Comparison of ENCODE assay signal across 19 cellular contexts in the genomic region with DNA sequence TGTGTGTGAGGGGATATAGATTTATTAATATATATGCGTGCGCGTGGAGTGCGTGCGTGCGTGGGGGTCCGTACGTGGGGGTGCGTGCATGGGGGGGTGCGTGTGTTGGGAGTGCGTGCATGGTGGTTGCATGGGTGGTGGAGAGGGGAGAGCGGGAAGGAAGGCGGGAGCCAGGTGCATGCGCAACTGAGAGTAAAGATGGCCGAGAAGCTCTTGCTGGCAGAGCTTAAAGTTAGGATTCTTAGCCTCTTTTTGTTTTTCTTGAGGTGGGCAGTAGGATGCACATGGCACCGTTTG. TPM values are rescaled to one million over a fixed set of nuclear protein-coding genes. Genes with fewer than 3 reads are reported as not detected.
DNase-seq lines count a peak whose midpoint lies in the region; ATAC-seq, FAIRE-seq and TF ChIP-seq lines count a peak whose summit lies in the region.
"Had no signal": no experiment of that assay in that cellular context is flagged by ENCODE, and none has a peak within 500 bp of the region (broad histone marks: within the 10 kb centered on the region; RNA-seq: fewer than 3 reads in every experiment).

No MANE protein-coding gene starts in this region.

- TF ChIP-seq EP300 in H1 (IDR thresholded peaks at IDR 0.05; ENCODE audit: borderline replicate concordance in 1 of 2, low read depth in 2 of 2, low read length in 2 of 2) = no peak

- no CpG with 5 or more reads among the region's 16 CpGs for WGBS in H1 (ENCODE audit: extremely low coverage in 1 of 2, insufficient coverage in 1 of 2, insufficient read length in 1 of 2, insufficient replicate concordance in 2 of 2, low coverage in 1 of 2, low lambda C conversion rate in 2 of 2, missing lambda C conversion rate in 1 of 2), 2 experiments

- H3K36me3 ChIP-seq in H1 (ENCODE audit: control insufficient read depth in 2 of 4, insufficient read depth in 4 of 4, low read length in 3 of 4) (peaks cover 0 to 13% (median 1%) of the 10 kb centered on the region in 4 experiments; a peak in 2 of 8 replicates), keratinocyte (ENCODE audit: control insufficient read depth in 2 of 2, extremely low read depth in 1 of 2, insufficient read depth in 2 of 2, low read length in 2 of 2) (peaks cover 0 to 3% of the 10 kb centered on the region in 2 experiments)
- H3K36me3 ChIP-seq: adrenal gland had no signal

- H3K4me2 ChIP-seq in H1 (ENCODE audit: insufficient read depth in 1 of 2, low read depth in 2 of 2, low read length in 2 of 2) = peak overlapping the region; percentile 83 to 97
- H3K4me2 ChIP-seq in keratinocyte (ENCODE audit: control insufficient read depth, extremely low read depth, insufficient read depth, low read depth, low read length) = peak overlapping the region; percentile 79

- H4K20me1 ChIP-seq in H1 (replicated peaks in 1 of 2; ENCODE audit: control insufficient read depth in 1 of 2, insufficient read depth in 2 of 2, low read length in 2 of 2) = no peaks in the 10 kb centered on the region
- H4K20me1 ChIP-seq in keratinocyte (ENCODE audit: control insufficient read depth, extremely low read depth, insufficient read depth, low read length) = no peaks in the 10 kb centered on the region

- ATAC-seq in activated naive CD4-positive, alpha-beta T cell treated with anti-CD3 and anti-CD28 coated beads, Interleukin-2, amount 50 U/mL, for 72 hours = no peak
- ATAC-seq in GM18868 (IDR thresholded peaks at IDR 0.05; ENCODE audit: unreplicated experiment) = no peak

- H3K79me1 ChIP-seq in H1 (ENCODE audit: low read depth, low read length) = no peaks in the 10 kb centered on the region

- TF ChIP-seq CTCF in H1 (IDR thresholded peaks at IDR 0.05; ENCODE audit: control extremely low read depth in 1 of 3, insufficient read depth in 1 of 3, low read depth in 1 of 3, low read length in 3 of 3) = no peak
- TF ChIP-seq CTCF in keratinocyte (optimal IDR thresholded peaks at IDR 0.05 in 1 of 3, IDR thresholded peaks at IDR 0.05 in 1 of 3, conservative IDR thresholded peaks at IDR 0.05 in 1 of 3; ENCODE audit: extremely low read depth in 1 of 3, insufficient read depth in 2 of 3, low read length in 3 of 3) = no peak
- TF ChIP-seq CTCF in type B pancreatic cell (conservative IDR thresholded peaks at IDR 0.05) = no peak

- no peak overlapping the region for H3K14ac ChIP-seq in H1 (ENCODE audit: insufficient read length)

- H2BK120ac ChIP-seq in H1 (replicated peaks; ENCODE audit: low read depth, low read length) = no peak overlapping the region

- no peak overlapping the region for H3K27ac ChIP-seq in H1 (ENCODE audit: low read depth, low read length)
- H3K27ac ChIP-seq in keratinocyte (ENCODE audit: control insufficient read depth, insufficient read depth, low read length) = peak overlapping the region; percentile 86
- H3K27ac ChIP-seq: adrenal gland had no signal

- 0 out of 2 replicates have a peak overlapping the region, but pooled peaks have one; percentile 18 for H2BK20ac ChIP-seq in H1 (ENCODE audit: low read length)

- no peak overlapping the region for H2BK5ac ChIP-seq in H1 (ENCODE audit: low read depth, low read length)

- intact Hi-C loops in activated naive CD4-positive, alpha-beta T cell treated with anti-CD3 and anti-CD28 coated beads for 36 hours (cut with micrococcal nuclease) = no loop called here

- POLR2A ChIA-PET in H1 (lab: Charles Lee; ENCODE audit: partially characterized antibody) = interaction anchor here (1.0 to 1.1 kb wide), 2 partner anchors 12 to 189 kb away, joined by 3 to 4 read pairs; no protein-coding TSS in a partner anchor

- H3K27me3 Mint-ChIP-seq in activated naive CD4-positive, alpha-beta T cell treated with anti-CD3 and anti-CD28 coated beads for 36 hours (ENCODE audit: low read depth) = peaks cover 20% of the 10 kb centered on the region
- peaks cover 31% of the 10 kb centered on the region for H3K27me3 Mint-ChIP-seq in type B pancreatic cell

- peak overlapping the region; percentile 55 to 86 (median 66) for H3K4me3 ChIP-seq in H1 (ENCODE audit: extremely low read depth in 1 of 4, insufficient read depth in 2 of 4, low read depth in 3 of 4, low read length in 4 of 4)
- peak overlapping the region; percentile 52 to 79 (median 70) for H3K4me3 ChIP-seq in keratinocyte (ENCODE audit: control insufficient read depth in 2 of 3, extremely low read depth in 1 of 3, insufficient read depth in 2 of 3, low read depth in 1 of 3, low read length in 3 of 3)

- H2AK5ac ChIP-seq in H1 (ENCODE audit: low read depth, low read length) = no peak overlapping the region

- no peak overlapping the region for H3K27ac Mint-ChIP-seq in activated naive CD4-positive, alpha-beta T cell treated with anti-CD3 and anti-CD28 coated beads for 36 hours
- H3K27ac Mint-ChIP-seq in activated naive CD4-positive, alpha-beta T cell treated with anti-CD3 and anti-CD28 coated beads, Interleukin-2, amount 50 U/mL, for 72 hours = no peak overlapping the region
- H3K27ac Mint-ChIP-seq in type B pancreatic cell = no peak overlapping the region
- H3K27ac Mint-ChIP-seq: activated B cell treated with CpG ODN at 0.5 μM for 24 hours had no signal

- H3K9me1 ChIP-seq in keratinocyte (ENCODE audit: control insufficient read depth, extremely low read depth, insufficient read depth, low read length) = no peaks in the 10 kb centered on the region

- no peak overlapping the region for H2BK12ac ChIP-seq in H1 (ENCODE audit: low read depth, low read length)

- H3K9me3 ChIP-seq in H1 (ENCODE audit: insufficient read depth in 2 of 2, low read depth in 1 of 2, low read length in 1 of 2) (no peaks in the 10 kb centered on the region), keratinocyte (ENCODE audit: control insufficient read depth, low read depth, low read length) (no peaks in the 10 kb centered on the region)
- H3K9me3 ChIP-seq: adrenal gland had no signal

- H3K18ac ChIP-seq in H1 (ENCODE audit: extremely low read depth, low read length) = peak overlapping the region; percentile 60; the same call in 1 of the 2 replicates

- H4K91ac ChIP-seq in H1 (replicated peaks; ENCODE audit: insufficient read length, low read length) = no peak overlapping the region

- no peak for FAIRE-seq in H1 (lab: Jason Lieb, UNC)
- FAIRE-seq in keratinocyte (lab: Jason Lieb, UNC) = no peak
- FAIRE-seq: colon, small intestine had no signal

- H3K27me3 ChIP-seq in H1 (replicated peaks in 1 of 4; ENCODE audit: control insufficient read depth in 3 of 4, extremely low read depth in 1 of 4, insufficient read depth in 3 of 4, low read length in 3 of 4) = no peaks in the 10 kb centered on the region
- H3K27me3 ChIP-seq in keratinocyte (ENCODE audit: control insufficient read depth, extremely low read depth, insufficient read depth, low read length) = no peaks in the 10 kb centered on the region

- H3K9ac ChIP-seq in H1 (replicated peaks in 1 of 4; ENCODE audit: extremely low read depth in 1 of 4, low read depth in 3 of 4, low read length in 3 of 4) (peak overlapping the region in 2 of 4 experiments; percentile 38 to 58; a peak in 3 of 7 replicates), keratinocyte (ENCODE audit: control insufficient read depth, extremely low read depth, insufficient read depth, low read length) (peak overlapping the region; percentile 85)

- H3K23ac ChIP-seq in H1 (ENCODE audit: insufficient read length) = no peak overlapping the region

- TF ChIP-seq RAD21 in H1 (IDR thresholded peaks at IDR 0.05 in 1 of 2, conservative IDR thresholded peaks at IDR 0.05 in 1 of 2; ENCODE audit: low read depth in 2 of 2, low read length in 2 of 2) = no peak

- H3K4me1 Mint-ChIP-seq in activated naive CD4-positive, alpha-beta T cell treated with anti-CD3 and anti-CD28 coated beads for 36 hours (ENCODE audit: low read depth) = peaks cover 5% of the 10 kb centered on the region
- H3K4me1 Mint-ChIP-seq in type B pancreatic cell (ENCODE audit: unreplicated experiment) = no peaks in the 10 kb centered on the region
- H3K4me1 Mint-ChIP-seq: activated B cell treated with CpG ODN at 0.5 μM for 24 hours had no signal

- H3K9me3 Mint-ChIP-seq in activated naive CD4-positive, alpha-beta T cell treated with anti-CD3 and anti-CD28 coated beads for 36 hours = no peaks in the 10 kb centered on the region
- no peaks in the 10 kb centered on the region for H3K9me3 Mint-ChIP-seq in activated naive CD4-positive, alpha-beta T cell treated with anti-CD3 and anti-CD28 coated beads, Interleukin-2, amount 50 U/mL, for 72 hours
- peaks cover 4% of the 10 kb centered on the region for H3K9me3 Mint-ChIP-seq in type B pancreatic cell
- H3K9me3 Mint-ChIP-seq: activated B cell treated with CpG ODN at 0.5 μM for 24 hours had no signal

- H3K36me3 Mint-ChIP-seq in activated naive CD4-positive, alpha-beta T cell treated with anti-CD3 and anti-CD28 coated beads for 36 hours (ENCODE audit: low read depth) = no peaks in the 10 kb centered on the region
- H3K36me3 Mint-ChIP-seq in activated naive CD4-positive, alpha-beta T cell treated with anti-CD3 and anti-CD28 coated beads, Interleukin-2, amount 50 U/mL, for 72 hours = no peaks in the 10 kb centered on the region
- no peaks in the 10 kb centered on the region for H3K36me3 Mint-ChIP-seq in type B pancreatic cell

- H3K4ac ChIP-seq in H1 (replicated peaks; ENCODE audit: insufficient read length, low read depth, low read length) = peak overlapping the region; percentile 8

- H4K8ac ChIP-seq in H1 (ENCODE audit: extremely low read depth, insufficient read depth, low read length) = no peak overlapping the region

- DNase-seq in activated naive CD4-positive, alpha-beta T cell treated with anti-CD3 and anti-CD28 coated beads for 36 hours = no peak
- no peak for DNase-seq in activated naive CD4-positive, alpha-beta T cell treated with anti-CD3 and anti-CD28 coated beads, Interleukin-2, amount 50 U/mL, for 72 hours (ENCODE audit: low spot score in 2 of 2)
- DNase-seq in H1 (ENCODE audit: low read depth in 1 of 2, low spot score in 2 of 2) (no peak), keratinocyte (ENCODE audit: low read depth, low spot score) (no peak), type B pancreatic cell (ENCODE audit: extremely low spot score, unreplicated experiment) (no peak), NCI-H1048 (lab: John Stamatoyannopoulos, UW) (no peak)
- DNase-seq in stimulated activated CD4-positive, alpha-beta T cell treated with anti-CD3 and anti-CD28 coated beads, Interleukin-2, amount 100 ng/mL, for 24 hours = no peak
- DNase-seq: activated B cell treated with CpG ODN at 0.5 μM for 24 hours, adrenal gland, COR-L47, GOT3, KG1, NCI-H1436 treated with DMSO at 0.1 percent for 48 hours, NCI-H446, small intestine had no signal

- CTCF ChIA-PET in activated naive CD4-positive, alpha-beta T cell treated with anti-CD3 and anti-CD28 coated beads for 36 hours (lab: Charles Lee) = no interaction called here
- CTCF ChIA-PET in H1 (lab: Charles Lee; ENCODE audit: partially characterized antibody) = interaction anchor here (0.8 to 1.1 kb wide), 2 partner anchors 12 to 15 kb away, joined by 3 read pairs; no protein-coding TSS in a partner anchor

- no peak overlapping the region for H4K5ac ChIP-seq in H1 (ENCODE audit: insufficient read length, low read depth, low read length)

- H3K23me2 ChIP-seq in H1 (ENCODE audit: low read depth, low read length) = peaks cover 6% of the 10 kb centered on the region; the same call in 1 of the 2 replicates

- H2AFZ ChIP-seq in H1 (ENCODE audit: low read length) (no peak overlapping the region), keratinocyte (ENCODE audit: control insufficient read depth, low read length) (no peak overlapping the region)

- H3K4me3 Mint-ChIP-seq in activated naive CD4-positive, alpha-beta T cell treated with anti-CD3 and anti-CD28 coated beads for 36 hours = peak overlapping the region; percentile 44
- peak overlapping the region; percentile 80 for H3K4me3 Mint-ChIP-seq in type B pancreatic cell
- H3K4me3 Mint-ChIP-seq: activated B cell treated with CpG ODN at 0.5 μM for 24 hours had no signal

- dilution Hi-C loops in keratinocyte (cut with MboI; ENCODE audit: extremely low pct_ligation_motif_present, low sequenced_read_pairs) = no loop called here

- H3K56ac ChIP-seq in H1 (replicated peaks; ENCODE audit: insufficient read length, low read depth, low read length) = no peak overlapping the region

- H3K79me2 ChIP-seq in H1 (ENCODE audit: control insufficient read depth in 1 of 2, insufficient read depth in 2 of 2, low read length in 2 of 2) (no peaks in the 10 kb centered on the region; a peak in 1 of 4 replicates), keratinocyte (ENCODE audit: control insufficient read depth, insufficient read depth, low read length) (peaks cover 15% of the 10 kb centered on the region)

- peaks cover 0 to 7% (median 0%) of the 10 kb centered on the region in 4 experiments; a peak in 2 of 7 replicates for H3K4me1 ChIP-seq in H1 (replicated peaks in 1 of 4; ENCODE audit: control insufficient read depth in 3 of 4, insufficient read depth in 4 of 4, low read length in 3 of 4)
- peaks cover 5% of the 10 kb centered on the region for H3K4me1 ChIP-seq in keratinocyte (ENCODE audit: control insufficient read depth, extremely low read depth, insufficient read depth, low read length)
- H3K4me1 ChIP-seq: adrenal gland had no signal

- no peak overlapping the region for H2BK15ac ChIP-seq in H1 (ENCODE audit: low read length)

- no peak for TF ChIP-seq POLR2A in H1 (IDR thresholded peaks at IDR 0.05; ENCODE audit: control extremely low read depth in 1 of 2, low read depth in 2 of 2, low read length in 2 of 2)

RNA-seq across cellular contexts. Expression of a gene that starts 45.8 kb away (rescaled TPM):
- not detected for total RNA-seq in activated naive CD4-positive, alpha-beta T cell treated with anti-CD3 and anti-CD28 coated beads for 36 hours
- total RNA-seq in activated naive CD4-positive, alpha-beta T cell treated with anti-CD3 and anti-CD28 coated beads, Interleukin-2, amount 50 U/mL, for 72 hours = not detected
- 0.32 TPM in 1 of 2 replicates, not detected in the other for total RNA-seq in H1 (2021; fragmentation: NEBNext Ultra II Directional; extraction: Animal tissue kit (Norgen Biotek cat#: 25700))
- polyA plus RNA-seq in H1 (2011; rRNA removed) = 0.06 and 0.11 TPM in 2 replicates
- polyA plus RNA-seq in H1 (2011; cell fraction: cytosol; rRNA removed) = 0.23 TPM
- 0.29 TPM for polyA plus RNA-seq in H1 (2011; cell fraction: nucleus; rRNA removed)
- 0.13 to 0.20 TPM (median 0.15 TPM) in 3 of 4 replicates, not detected in the other for polyA plus RNA-seq in H1 (2012, experiment 1 of 2)
- polyA plus RNA-seq in H1 (2012, experiment 2 of 2) = not detected
- polyA plus RNA-seq in H1 (2013, experiment 1 of 2) = 0.24 TPM
- polyA plus RNA-seq in H1 (2013, experiment 2 of 2) = 0.26 TPM
- not detected in 2 replicates for polyA minus RNA-seq in H1 (2011; rRNA and poly(A)+ RNA removed)
- not detected for polyA minus RNA-seq in H1 (2011; cell fraction: cytosol; rRNA and poly(A)+ RNA removed)
- 0.90 TPM for polyA minus RNA-seq in H1 (2011; cell fraction: nucleus; rRNA and poly(A)+ RNA removed)
- not detected in 3 replicates for polyA plus RNA-seq in keratinocyte
- not detected for polyA plus RNA-seq in keratinocyte (2011; ENCODE audit: low read depth)
- not detected in 2 replicates for polyA plus RNA-seq in keratinocyte (2011; cell fraction: cytosol; rRNA removed)
- polyA plus RNA-seq in keratinocyte (2011; cell fraction: nucleus; rRNA removed) = not detected in 2 replicates
- polyA plus RNA-seq in keratinocyte (2012; ENCODE audit: low replicate concordance) = not detected in 2 replicates
- polyA minus RNA-seq in keratinocyte = not detected in 3 replicates
- polyA minus RNA-seq in keratinocyte (2011; cell fraction: cytosol; rRNA and poly(A)+ RNA removed) = not detected
- not detected in 2 replicates for polyA minus RNA-seq in keratinocyte (2011; cell fraction: nucleus; rRNA and poly(A)+ RNA removed)
- total RNA-seq in type B pancreatic cell (ENCODE audit: low replicate concordance) = not detected in 2 replicates
- total RNA-seq: activated B cell treated with CpG ODN at 0.5 μM for 24 hours, adrenal gland, lung microvascular endothelial cell had no signal
- polyA plus RNA-seq: adrenal gland, esophagus, small intestine had no signal
